Comparison of ENCODE assay signal across 18 cellular contexts in the genomic region with DNA sequence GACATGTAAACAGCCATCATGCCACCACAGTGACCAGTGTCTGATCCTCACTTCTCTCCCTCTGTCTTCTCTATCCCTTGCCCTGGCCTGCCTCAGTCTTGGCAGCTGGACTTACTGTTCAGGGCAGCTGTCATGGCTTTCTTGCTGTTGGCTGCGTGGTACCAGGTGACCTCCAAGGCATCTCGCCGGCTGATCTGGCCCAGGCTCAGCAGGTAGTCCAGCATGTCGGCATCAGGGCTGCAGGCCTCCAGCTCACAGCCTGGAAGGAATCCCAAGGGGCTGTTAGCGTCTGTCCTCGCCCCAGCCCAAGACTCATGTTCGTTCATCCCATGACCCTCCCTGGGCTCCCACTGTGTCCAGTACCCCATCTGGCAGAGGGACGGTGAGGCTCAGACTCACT. TPM values are rescaled to one million over a fixed set of nuclear protein-coding genes. Genes with fewer than 3 reads are reported as not detected.
A peak's percentile ranks its signal among the peaks of the same experiment; 100 is the strongest.
DNase-seq lines count a peak whose midpoint lies in the region; ATAC-seq and TF ChIP-seq lines count a peak whose summit lies in the region.
"Had no signal": no experiment of that assay in that cellular context is flagged by ENCODE, and none has a peak within 500 bp of the region (broad histone marks: within the 10 kb centered on the region; RNA-seq: fewer than 3 reads in every experiment).

No MANE protein-coding gene starts in this region.

- no peak for ATAC-seq in T-helper 17 cell
- no peak for ATAC-seq in stimulated activated naive B cell treated with anti-CD40 and anti-IgM and Interleukin-4, amounts not matched to agents 10 μg/mL and 1 μg/mL and 100 μg/mL, for 72 hours (replicated peaks)

- no peaks in the 10 kb centered on the region for H3K9me3 ChIP-seq in T-helper 17 cell (ENCODE audit: control insufficient read depth, low read length, poor library complexity, severe bottlenecking)
- H3K9me3 ChIP-seq in endodermal cell (ENCODE audit: control insufficient read depth, low read length), result no peaks in the 10 kb centered on the region
- H3K9me3 ChIP-seq: SJSA1 had no signal

- H3K27me3 Mint-ChIP-seq in T-helper 17 cell (peaks cover 35% of the 10 kb centered on the region), endodermal cell (ENCODE audit: insufficient read depth) (peaks cover 32% of the 10 kb centered on the region), neural crest cell (ENCODE audit: low read depth) (no peaks in the 10 kb centered on the region)
- peaks cover 5 to 18% of the 10 kb centered on the region in 2 donors for H3K27me3 Mint-ChIP-seq in stimulated activated naive B cell treated with anti-CD40 and anti-IgM and Interleukin-4, amounts not matched to agents 10 μg/mL and 1 μg/mL and 100 μg/mL, for 72 hours
- H3K27me3 Mint-ChIP-seq: CD4-positive, alpha-beta T cell had no signal

- peaks cover 5% of the 10 kb centered on the region for H3K4me1 Mint-ChIP-seq in T-helper 17 cell
- peaks cover 13% of the 10 kb centered on the region for H3K4me1 Mint-ChIP-seq in endodermal cell
- no peaks in the 10 kb centered on the region for H3K4me1 Mint-ChIP-seq in neural crest cell
- H3K4me1 Mint-ChIP-seq in stimulated activated naive B cell treated with anti-CD40 and anti-IgM and Interleukin-4, amounts not matched to agents 10 μg/mL and 1 μg/mL and 100 μg/mL, for 72 hours, result peaks cover 0 to 2% of the 10 kb centered on the region in 2 donors

- WGBS in endodermal cell (ENCODE audit: insufficient coverage in 1 of 2, insufficient read length in 1 of 2), 2 experiments, result 75% methylated on average over 7 to 8 of the region's 8 CpGs

- no peaks in the 10 kb centered on the region for H3K36me3 ChIP-seq in endodermal cell (ENCODE audit: control insufficient read depth, insufficient read depth, low read length)
- H3K36me3 ChIP-seq: SJSA1 had no signal

- no peak overlapping the region for H3K4me3 ChIP-seq in endodermal cell (ENCODE audit: low read length)
- H3K4me3 ChIP-seq: PC-9, SJSA1 had no signal

- no peak overlapping the region for H3K9ac ChIP-seq in endodermal cell (ENCODE audit: extremely low read depth, low read length, poor library complexity, severe bottlenecking)

- H3K4me3 Mint-ChIP-seq in T-helper 17 cell, result no peak overlapping the region
- H3K4me3 Mint-ChIP-seq in endodermal cell, result no peak overlapping the region
- no peak overlapping the region for H3K4me3 Mint-ChIP-seq in neural crest cell
- H3K4me3 Mint-ChIP-seq in stimulated activated naive B cell treated with anti-CD40 and anti-IgM and Interleukin-4, amounts not matched to agents 10 μg/mL and 1 μg/mL and 100 μg/mL, for 72 hours, result no peak overlapping the region
- H3K4me3 Mint-ChIP-seq: CD4-positive, alpha-beta T cell had no signal

- DNase-seq in T-helper 17 cell (no peak), endodermal cell (peak; percentile 58), neural crest cell (ENCODE audit: low read depth, low spot score) (no peak), DMS53 (lab: John Stamatoyannopoulos, UW) (no peak), hepatic stellate cell (ENCODE audit: low spot score) (no peak), SHP77 treated with DMSO at 0.1 percent for 48 hours (lab: John Stamatoyannopoulos, UW) (no peak)
- DNase-seq in stimulated activated naive B cell treated with anti-CD40 and anti-IgM and Interleukin-4, amounts not matched to agents 10 μg/mL and 1 μg/mL and 100 μg/mL, for 72 hours, result no peak
- DNase-seq: CD4-positive, alpha-beta T cell; DND-41; GDM1; NCI-H1092; NCI-H2081 treated with DMSO at 0.1 percent for 48 hours; NCI-H510A; NCI-H774; PC-9 had no signal

- H3K27me3 ChIP-seq in endodermal cell (ENCODE audit: control insufficient read depth, insufficient read depth, low read length, poor library complexity, severe bottlenecking), result peaks cover 31% of the 10 kb centered on the region
- H3K27me3 ChIP-seq: SJSA1 had no signal

- no peaks in the 10 kb centered on the region for H3K4me1 ChIP-seq in endodermal cell (ENCODE audit: control insufficient read depth, insufficient read depth, low read length)
- H3K4me1 ChIP-seq: SJSA1 had no signal

- H3K9me3 Mint-ChIP-seq in endodermal cell, result no peaks in the 10 kb centered on the region
- no peaks in the 10 kb centered on the region for H3K9me3 Mint-ChIP-seq in neural crest cell
- no peaks in the 10 kb centered on the region for H3K9me3 Mint-ChIP-seq in stimulated activated naive B cell treated with anti-CD40 and anti-IgM and Interleukin-4, amounts not matched to agents 10 μg/mL and 1 μg/mL and 100 μg/mL, for 72 hours
- H3K9me3 Mint-ChIP-seq: CD4-positive, alpha-beta T cell had no signal

- H3K27ac ChIP-seq in endodermal cell (ENCODE audit: low read depth, low read length), result no peak overlapping the region
- H3K27ac ChIP-seq: PC-9, SJSA1 had no signal

- H3K36me3 Mint-ChIP-seq in T-helper 17 cell (ENCODE audit: low read depth) (peaks cover 7% of the 10 kb centered on the region), endodermal cell (ENCODE audit: low read depth) (no peaks in the 10 kb centered on the region), neural crest cell (ENCODE audit: low read depth) (no peaks in the 10 kb centered on the region)
- no peaks in the 10 kb centered on the region for H3K36me3 Mint-ChIP-seq in stimulated activated naive B cell treated with anti-CD40 and anti-IgM and Interleukin-4, amounts not matched to agents 10 μg/mL and 1 μg/mL and 100 μg/mL, for 72 hours

- TF ChIP-seq CTCF in endodermal cell (conservative IDR thresholded peaks at IDR 0.05) (no peak), neural crest cell (conservative IDR thresholded peaks at IDR 0.05) (no peak)

- H3K27ac Mint-ChIP-seq in T-helper 17 cell (peak overlapping the region; percentile 54), endodermal cell (no peak overlapping the region), neural crest cell (ENCODE audit: unreplicated experiment) (peak overlapping the region; percentile 53)
- H3K27ac Mint-ChIP-seq in stimulated activated naive B cell treated with anti-CD40 and anti-IgM and Interleukin-4, amounts not matched to agents 10 μg/mL and 1 μg/mL and 100 μg/mL, for 72 hours, result peak overlapping the region; percentile 4
- H3K27ac Mint-ChIP-seq: CD4-positive, alpha-beta T cell had no signal

RNA-seq across cellular contexts. Expression of a gene that starts 3.6 kb away (rescaled TPM):
- total RNA-seq in T-helper 17 cell (not detected), endodermal cell (not detected), neural crest cell (not detected in 2 replicates)
- polyA plus RNA-seq in endodermal cell (2013, experiment 1 of 2), result 0.11 TPM
- not detected for polyA plus RNA-seq in endodermal cell (2013, experiment 2 of 2)
- total RNA-seq: CD4-positive, alpha-beta T cell; H4; MCF 10A; PC-9; SJSA1 had no signal

RNA-seq across cellular contexts. Expression of a gene that starts 21.8 kb away (rescaled TPM):
- total RNA-seq in T-helper 17 cell (under 1 TPM; 0.37 to 0.77 TPM), endodermal cell (1 to 10 TPM in 1 of 2 donors, under 1 TPM in 1; 0.46 to 1.4 TPM), neural crest cell (0.57 TPM in 1 of 2 replicates, not detected in the other)
- polyA plus RNA-seq in endodermal cell (2013, experiment 1 of 2), result 0.32 TPM
- polyA plus RNA-seq in endodermal cell (2013, experiment 2 of 2), result 0.62 TPM
- total RNA-seq: H4, MCF 10A, PC-9, SJSA1 had no signal
